1 cellular context compared by ENCODE assay signal in the genomic region with DNA sequence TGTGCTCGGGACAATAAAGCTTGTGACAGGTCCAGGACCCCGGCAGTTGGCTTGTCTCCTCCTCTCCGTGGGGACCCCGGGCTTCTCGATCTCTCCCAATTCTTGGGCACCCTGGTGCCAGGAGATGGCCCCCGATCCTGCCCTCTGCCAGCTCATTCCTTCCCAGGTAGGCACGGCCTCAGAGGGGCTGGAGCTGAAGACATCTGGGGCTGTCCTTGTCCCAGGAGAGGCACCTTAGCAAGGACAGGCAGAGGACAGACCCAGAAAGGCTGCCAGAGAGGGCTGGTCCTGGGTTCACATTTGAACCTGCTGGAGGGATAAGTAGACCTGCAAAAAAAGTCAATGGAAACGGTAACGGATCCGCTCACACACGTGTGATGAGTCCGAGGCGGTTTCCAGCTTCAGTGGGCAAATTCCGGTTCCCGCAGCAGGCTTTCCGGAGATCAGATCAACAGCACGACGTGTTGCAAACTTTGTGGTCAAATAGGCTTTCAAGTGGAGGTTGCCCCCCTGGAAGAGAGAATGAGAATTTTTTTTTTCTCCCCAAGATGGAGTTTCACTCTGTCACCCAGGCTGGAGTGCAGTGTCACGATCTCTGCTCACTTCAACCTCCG.
TF ChIP-seq lines count a peak whose summit lies in the region.

No MANE protein-coding gene starts in this region.

TF ChIP-seq in HepG2, 621 proteins besides CTCF, POLR2A, EP300 and RAD21:
- TF ChIP-seq ZNF737 (CRISPR knock-in tag; IDR thresholded peaks at IDR 0.05; ENCODE audit: borderline replicate concordance): no peak
- no peak for TF ChIP-seq DMAP1 (CRISPR knock-in tag; IDR thresholded peaks at IDR 0.05)
- no peak for TF ChIP-seq ESRRA (CRISPR knock-in tag; IDR thresholded peaks at IDR 0.05; ENCODE audit: low read depth)
- TF ChIP-seq, protein P1, sequence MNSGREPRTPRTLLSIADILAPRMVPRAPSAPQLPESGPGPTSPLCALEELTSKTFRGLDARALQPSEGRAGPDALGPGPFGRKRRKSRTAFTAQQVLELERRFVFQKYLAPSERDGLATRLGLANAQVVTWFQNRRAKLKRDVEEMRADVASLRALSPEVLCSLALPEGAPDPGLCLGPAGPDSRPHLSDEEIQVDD (CRISPR knock-in tag; IDR thresholded peaks at IDR 0.05; ENCODE audit: borderline replicate concordance): no peak
- TF ChIP-seq ZNF841 (CRISPR knock-in tag; IDR thresholded peaks at IDR 0.05; ENCODE audit: borderline replicate concordance): no peak
- no peak for TF ChIP-seq MIER3 (CRISPR knock-in tag; IDR thresholded peaks at IDR 0.05; ENCODE audit: borderline replicate concordance)
- no peak for TF ChIP-seq ZBTB8A (CRISPR knock-in tag; IDR thresholded peaks at IDR 0.05; ENCODE audit: borderline replicate concordance, low read depth)
- no peak for TF ChIP-seq MXI1 (IDR thresholded peaks at IDR 0.05; ENCODE audit: borderline replicate concordance, low read depth, low read length)
- TF ChIP-seq, protein P2, sequence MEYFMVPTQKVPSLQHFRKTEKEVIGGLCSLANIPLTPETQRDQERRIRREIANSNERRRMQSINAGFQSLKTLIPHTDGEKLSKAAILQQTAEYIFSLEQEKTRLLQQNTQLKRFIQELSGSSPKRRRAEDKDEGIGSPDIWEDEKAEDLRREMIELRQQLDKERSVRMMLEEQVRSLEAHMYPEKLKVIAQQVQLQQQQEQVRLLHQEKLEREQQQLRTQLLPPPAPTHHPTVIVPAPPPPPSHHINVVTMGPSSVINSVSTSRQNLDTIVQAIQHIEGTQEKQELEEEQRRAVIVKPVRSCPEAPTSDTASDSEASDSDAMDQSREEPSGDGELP (IDR thresholded peaks at IDR 0.05; ENCODE audit: borderline replicate concordance, low read depth): no peak
- TF ChIP-seq GABPA (IDR thresholded peaks at IDR 0.05; ENCODE audit: low read depth, low read length): no peak
- peak; percentile 15; the same call in 1 of the 2 replicates for TF ChIP-seq GABPA (CRISPR knock-in tag; IDR thresholded peaks at IDR 0.05; ENCODE audit: low read depth)
- no peak for TF ChIP-seq ZNF432 (CRISPR knock-in tag; IDR thresholded peaks at IDR 0.05; ENCODE audit: borderline replicate concordance)
- TF ChIP-seq, protein P3, sequence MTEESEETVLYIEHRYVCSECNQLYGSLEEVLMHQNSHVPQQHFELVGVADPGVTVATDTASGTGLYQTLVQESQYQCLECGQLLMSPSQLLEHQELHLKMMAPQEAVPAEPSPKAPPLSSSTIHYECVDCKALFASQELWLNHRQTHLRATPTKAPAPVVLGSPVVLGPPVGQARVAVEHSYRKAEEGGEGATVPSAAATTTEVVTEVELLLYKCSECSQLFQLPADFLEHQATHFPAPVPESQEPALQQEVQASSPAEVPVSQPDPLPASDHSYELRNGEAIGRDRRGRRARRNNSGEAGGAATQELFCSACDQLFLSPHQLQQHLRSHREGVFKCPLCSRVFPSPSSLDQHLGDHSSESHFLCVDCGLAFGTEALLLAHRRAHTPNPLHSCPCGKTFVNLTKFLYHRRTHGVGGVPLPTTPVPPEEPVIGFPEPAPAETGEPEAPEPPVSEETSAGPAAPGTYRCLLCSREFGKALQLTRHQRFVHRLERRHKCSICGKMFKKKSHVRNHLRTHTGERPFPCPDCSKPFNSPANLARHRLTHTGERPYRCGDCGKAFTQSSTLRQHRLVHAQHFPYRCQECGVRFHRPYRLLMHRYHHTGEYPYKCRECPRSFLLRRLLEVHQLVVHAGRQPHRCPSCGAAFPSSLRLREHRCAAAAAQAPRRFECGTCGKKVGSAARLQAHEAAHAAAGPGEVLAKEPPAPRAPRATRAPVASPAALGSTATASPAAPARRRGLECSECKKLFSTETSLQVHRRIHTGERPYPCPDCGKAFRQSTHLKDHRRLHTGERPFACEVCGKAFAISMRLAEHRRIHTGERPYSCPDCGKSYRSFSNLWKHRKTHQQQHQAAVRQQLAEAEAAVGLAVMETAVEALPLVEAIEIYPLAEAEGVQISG (CRISPR knock-in tag; IDR thresholded peaks at IDR 0.05): no peak
- TF ChIP-seq, protein P4, sequence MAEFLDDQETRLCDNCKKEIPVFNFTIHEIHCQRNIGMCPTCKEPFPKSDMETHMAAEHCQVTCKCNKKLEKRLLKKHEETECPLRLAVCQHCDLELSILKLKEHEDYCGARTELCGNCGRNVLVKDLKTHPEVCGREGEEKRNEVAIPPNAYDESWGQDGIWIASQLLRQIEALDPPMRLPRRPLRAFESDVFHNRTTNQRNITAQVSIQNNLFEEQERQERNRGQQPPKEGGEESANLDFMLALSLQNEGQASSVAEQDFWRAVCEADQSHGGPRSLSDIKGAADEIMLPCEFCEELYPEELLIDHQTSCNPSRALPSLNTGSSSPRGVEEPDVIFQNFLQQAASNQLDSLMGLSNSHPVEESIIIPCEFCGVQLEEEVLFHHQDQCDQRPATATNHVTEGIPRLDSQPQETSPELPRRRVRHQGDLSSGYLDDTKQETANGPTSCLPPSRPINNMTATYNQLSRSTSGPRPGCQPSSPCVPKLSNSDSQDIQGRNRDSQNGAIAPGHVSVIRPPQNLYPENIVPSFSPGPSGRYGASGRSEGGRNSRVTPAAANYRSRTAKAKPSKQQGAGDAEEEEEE (CRISPR knock-in tag; IDR thresholded peaks at IDR 0.05; ENCODE audit: borderline replicate concordance): no peak
- TF ChIP-seq, protein P5, sequence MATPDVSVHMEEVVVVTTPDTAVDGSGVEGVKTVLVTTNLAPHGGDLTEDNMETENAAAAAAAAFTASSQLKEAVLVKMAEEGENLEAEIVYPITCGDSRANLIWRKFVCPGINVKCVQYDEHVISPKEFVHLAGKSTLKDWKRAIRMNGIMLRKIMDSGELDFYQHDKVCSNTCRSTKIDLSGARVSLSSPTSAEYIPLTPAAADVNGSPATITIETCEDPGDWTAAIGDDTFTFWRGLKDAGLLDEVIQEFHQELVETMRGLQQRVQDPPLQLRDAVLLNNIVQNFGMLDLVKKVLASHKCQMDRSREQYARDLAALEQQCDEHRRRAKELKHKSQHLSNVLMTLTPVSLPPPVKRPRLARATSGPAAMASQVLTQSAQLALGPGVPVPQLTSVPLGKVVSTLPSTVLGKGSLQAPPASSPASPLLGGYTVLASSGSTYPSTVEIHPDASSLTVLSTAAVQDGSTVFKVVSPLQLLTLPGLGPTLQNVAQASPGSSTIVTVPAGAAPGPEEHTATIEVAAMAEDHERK (CRISPR knock-in tag; IDR thresholded peaks at IDR 0.05; ENCODE audit: low read depth): no peak
- TF ChIP-seq RBM22 (optimal IDR thresholded peaks at IDR 0.05; ENCODE audit: low read length): peak; percentile 50
- TF ChIP-seq ZNF10 (CRISPR knock-in tag; IDR thresholded peaks at IDR 0.05; ENCODE audit: borderline replicate concordance, low read depth): no peak
- no peak for TF ChIP-seq U2AF1 (optimal IDR thresholded peaks at IDR 0.05; ENCODE audit: low read depth, low read length)
- no peak for TF ChIP-seq ZNF260 (CRISPR knock-in tag; IDR thresholded peaks at IDR 0.05; ENCODE audit: borderline replicate concordance, low read depth)
- no peak for TF ChIP-seq ZNF138 (CRISPR knock-in tag; IDR thresholded peaks at IDR 0.05; ENCODE audit: low read depth)
- TF ChIP-seq DNMT1 (CRISPR knock-in tag; IDR thresholded peaks at IDR 0.05): no peak
- TF ChIP-seq ZC3H13 (CRISPR knock-in tag; IDR thresholded peaks at IDR 0.05): 0 out of 2 replicates have a peak, but pooled peaks have one; percentile 31
- TF ChIP-seq TOPORS (CRISPR knock-in tag; IDR thresholded peaks at IDR 0.05): no peak
- no peak for TF ChIP-seq ZMAT3 (CRISPR knock-in tag; conservative IDR thresholded peaks at IDR 0.05)
- TF ChIP-seq ZNF180 (CRISPR knock-in tag; IDR thresholded peaks at IDR 0.05; ENCODE audit: borderline replicate concordance, low read depth): no peak
- TF ChIP-seq PCBP1 (IDR thresholded peaks at IDR 0.05; ENCODE audit: borderline replicate concordance, low read depth, low read length): 0 out of 2 replicates have a peak, but pooled peaks have one; percentile 5
- no peak for TF ChIP-seq ATF7-NPFF (CRISPR knock-in tag; IDR thresholded peaks at IDR 0.05; ENCODE audit: low read depth)
- TF ChIP-seq, protein P6, sequence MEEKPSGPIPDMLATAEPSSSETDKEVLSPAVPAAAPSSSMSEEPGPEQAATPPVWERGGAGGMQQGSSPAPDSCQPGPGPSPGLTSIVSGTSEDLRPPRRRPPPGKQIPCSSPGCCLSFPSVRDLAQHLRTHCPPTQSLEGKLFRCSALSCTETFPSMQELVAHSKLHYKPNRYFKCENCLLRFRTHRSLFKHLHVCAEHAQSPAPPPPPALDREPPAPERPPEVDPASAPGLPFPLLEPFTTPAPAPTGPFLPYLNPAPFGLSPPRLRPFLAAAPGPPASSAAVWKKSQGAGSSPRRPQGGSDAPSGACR (CRISPR knock-in tag; IDR thresholded peaks at IDR 0.05): no peak
- TF ChIP-seq, protein P7, sequence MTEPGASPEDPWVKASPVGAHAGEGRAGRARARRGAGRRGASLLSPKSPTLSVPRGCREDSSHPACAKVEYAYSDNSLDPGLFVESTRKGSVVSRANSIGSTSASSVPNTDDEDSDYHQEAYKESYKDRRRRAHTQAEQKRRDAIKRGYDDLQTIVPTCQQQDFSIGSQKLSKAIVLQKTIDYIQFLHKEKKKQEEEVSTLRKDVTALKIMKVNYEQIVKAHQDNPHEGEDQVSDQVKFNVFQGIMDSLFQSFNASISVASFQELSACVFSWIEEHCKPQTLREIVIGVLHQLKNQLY (CRISPR knock-in tag; IDR thresholded peaks at IDR 0.05): no peak
- no peak for TF ChIP-seq FOXJ3 (CRISPR knock-in tag; IDR thresholded peaks at IDR 0.05; ENCODE audit: borderline replicate concordance)
- no peak for TF ChIP-seq ZNF788 (CRISPR knock-in tag; IDR thresholded peaks at IDR 0.05; ENCODE audit: borderline replicate concordance)
- TF ChIP-seq KDM2A (CRISPR knock-in tag; IDR thresholded peaks at IDR 0.05; ENCODE audit: borderline replicate concordance, low read depth): peak; percentile 25; the same call in 1 of the 2 replicates
- TF ChIP-seq, protein P8, sequence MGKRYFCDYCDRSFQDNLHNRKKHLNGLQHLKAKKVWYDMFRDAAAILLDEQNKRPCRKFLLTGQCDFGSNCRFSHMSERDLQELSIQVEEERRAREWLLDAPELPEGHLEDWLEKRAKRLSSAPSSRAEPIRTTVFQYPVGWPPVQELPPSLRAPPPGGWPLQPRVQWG (CRISPR knock-in tag; IDR thresholded peaks at IDR 0.05; ENCODE audit: borderline replicate concordance, low read depth): no peak
- no peak for TF ChIP-seq RBM39 (IDR thresholded peaks at IDR 0.05; ENCODE audit: low read depth, low read length, poor library complexity, severe bottlenecking)
- TF ChIP-seq, protein P9, sequence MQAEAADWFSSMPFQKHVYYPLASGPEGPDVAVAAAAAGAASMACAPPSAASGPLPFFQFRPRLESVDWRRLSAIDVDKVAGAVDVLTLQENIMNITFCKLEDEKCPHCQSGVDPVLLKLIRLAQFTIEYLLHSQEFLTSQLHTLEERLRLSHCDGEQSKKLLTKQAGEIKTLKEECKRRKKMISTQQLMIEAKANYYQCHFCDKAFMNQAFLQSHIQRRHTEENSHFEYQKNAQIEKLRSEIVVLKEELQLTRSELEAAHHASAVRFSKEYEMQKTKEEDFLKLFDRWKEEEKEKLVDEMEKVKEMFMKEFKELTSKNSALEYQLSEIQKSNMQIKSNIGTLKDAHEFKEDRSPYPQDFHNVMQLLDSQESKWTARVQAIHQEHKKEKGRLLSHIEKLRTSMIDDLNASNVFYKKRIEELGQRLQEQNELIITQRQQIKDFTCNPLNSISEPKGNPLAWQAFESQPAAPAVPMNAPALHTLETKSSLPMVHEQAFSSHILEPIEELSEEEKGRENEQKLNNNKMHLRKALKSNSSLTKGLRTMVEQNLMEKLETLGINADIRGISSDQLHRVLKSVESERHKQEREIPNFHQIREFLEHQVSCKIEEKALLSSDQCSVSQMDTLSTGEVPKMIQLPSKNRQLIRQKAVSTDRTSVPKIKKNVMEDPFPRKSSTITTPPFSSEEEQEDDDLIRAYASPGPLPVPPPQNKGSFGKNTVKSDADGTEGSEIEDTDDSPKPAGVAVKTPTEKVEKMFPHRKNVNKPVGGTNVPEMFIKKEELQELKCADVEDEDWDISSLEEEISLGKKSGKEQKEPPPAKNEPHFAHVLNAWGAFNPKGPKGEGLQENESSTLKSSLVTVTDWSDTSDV (CRISPR knock-in tag; IDR thresholded peaks at IDR 0.05): no peak
- TF ChIP-seq, protein P10, sequence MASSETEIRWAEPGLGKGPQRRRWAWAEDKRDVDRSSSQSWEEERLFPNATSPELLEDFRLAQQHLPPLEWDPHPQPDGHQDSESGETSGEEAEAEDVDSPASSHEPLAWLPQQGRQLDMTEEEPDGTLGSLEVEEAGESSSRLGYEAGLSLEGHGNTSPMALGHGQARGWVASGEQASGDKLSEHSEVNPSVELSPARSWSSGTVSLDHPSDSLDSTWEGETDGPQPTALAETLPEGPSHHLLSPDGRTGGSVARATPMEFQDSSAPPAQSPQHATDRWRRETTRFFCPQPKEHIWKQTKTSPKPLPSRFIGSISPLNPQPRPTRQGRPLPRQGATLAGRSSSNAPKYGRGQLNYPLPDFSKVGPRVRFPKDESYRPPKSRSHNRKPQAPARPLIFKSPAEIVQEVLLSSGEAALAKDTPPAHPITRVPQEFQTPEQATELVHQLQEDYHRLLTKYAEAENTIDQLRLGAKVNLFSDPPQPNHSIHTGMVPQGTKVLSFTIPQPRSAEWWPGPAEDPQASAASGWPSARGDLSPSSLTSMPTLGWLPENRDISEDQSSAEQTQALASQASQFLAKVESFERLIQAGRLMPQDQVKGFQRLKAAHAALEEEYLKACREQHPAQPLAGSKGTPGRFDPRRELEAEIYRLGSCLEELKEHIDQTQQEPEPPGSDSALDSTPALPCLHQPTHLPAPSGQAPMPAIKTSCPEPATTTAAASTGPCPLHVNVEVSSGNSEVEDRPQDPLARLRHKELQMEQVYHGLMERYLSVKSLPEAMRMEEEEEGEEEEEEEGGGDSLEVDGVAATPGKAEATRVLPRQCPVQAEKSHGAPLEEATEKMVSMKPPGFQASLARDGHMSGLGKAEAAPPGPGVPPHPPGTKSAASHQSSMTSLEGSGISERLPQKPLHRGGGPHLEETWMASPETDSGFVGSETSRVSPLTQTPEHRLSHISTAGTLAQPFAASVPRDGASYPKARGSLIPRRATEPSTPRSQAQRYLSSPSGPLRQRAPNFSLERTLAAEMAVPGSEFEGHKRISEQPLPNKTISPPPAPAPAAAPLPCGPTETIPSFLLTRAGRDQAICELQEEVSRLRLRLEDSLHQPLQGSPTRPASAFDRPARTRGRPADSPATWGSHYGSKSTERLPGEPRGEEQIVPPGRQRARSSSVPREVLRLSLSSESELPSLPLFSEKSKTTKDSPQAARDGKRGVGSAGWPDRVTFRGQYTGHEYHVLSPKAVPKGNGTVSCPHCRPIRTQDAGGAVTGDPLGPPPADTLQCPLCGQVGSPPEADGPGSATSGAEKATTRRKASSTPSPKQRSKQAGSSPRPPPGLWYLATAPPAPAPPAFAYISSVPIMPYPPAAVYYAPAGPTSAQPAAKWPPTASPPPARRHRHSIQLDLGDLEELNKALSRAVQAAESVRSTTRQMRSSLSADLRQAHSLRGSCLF (CRISPR knock-in tag; IDR thresholded peaks at IDR 0.05; ENCODE audit: borderline replicate concordance): no peak
- TF ChIP-seq ZNF121 (CRISPR knock-in tag; IDR thresholded peaks at IDR 0.05): no peak
- no peak for TF ChIP-seq STAG1 (CRISPR knock-in tag; IDR thresholded peaks at IDR 0.05)
- 0 out of 2 replicates have a peak, but pooled peaks have one; percentile 38 for TF ChIP-seq POLR2G (IDR thresholded peaks at IDR 0.05; ENCODE audit: low read depth, low read length)
TF ChIP-seq in HepG2: peak in this region for 6.
